In the genomic region with DNA sequence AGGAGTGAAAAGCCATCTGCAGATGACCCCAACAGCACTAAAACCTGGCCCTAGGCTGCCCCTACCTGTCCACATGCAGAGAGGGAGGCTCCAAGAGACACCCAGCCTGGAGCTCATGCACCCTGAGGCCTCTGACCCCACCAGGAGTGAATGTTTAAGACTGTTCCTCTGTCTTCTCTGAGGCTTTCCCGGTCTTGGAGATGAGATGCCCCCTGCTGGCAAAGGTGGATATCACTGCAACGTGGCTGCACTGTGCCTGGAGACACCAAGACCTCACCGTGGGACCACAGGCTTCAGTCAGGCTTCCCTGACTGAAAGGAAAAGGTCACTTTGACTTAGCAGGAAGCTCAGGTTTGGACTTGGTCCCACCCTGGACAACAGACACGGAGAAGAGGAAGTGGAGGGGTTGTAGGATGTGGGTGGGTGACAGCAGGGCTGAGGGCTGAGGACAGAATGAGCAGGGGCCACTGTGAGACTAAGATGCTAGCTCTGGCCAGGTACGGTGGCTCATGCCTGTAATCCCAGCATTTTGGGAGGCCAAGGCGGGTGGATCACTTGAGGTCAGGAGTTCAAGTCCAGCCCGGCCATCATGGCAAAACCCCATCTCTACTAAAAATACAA, we compare ENCODE assay signal across 8 cellular contexts. TPM values are rescaled to one million over a fixed set of nuclear protein-coding genes. Genes with fewer than 3 reads are reported as not detected.
A peak's percentile ranks its signal among the peaks of the same experiment; 100 is the strongest.
DNase-seq lines count a peak whose midpoint lies in the region; ATAC-seq and TF ChIP-seq lines count a peak whose summit lies in the region.
"Not testable (repeated sequence)": the region's sequence is repeated elsewhere in the genome, so short reads cannot be mapped to it uniquely, and the experiment has no call there.

No MANE protein-coding gene starts in this region.

- not testable (repeated sequence) for H3K9me3 Mint-ChIP-seq in activated T-cell treated with anti-CD3 and anti-CD28 coated beads, Interleukin-2, amount 50 U/mL, for 72 hours; naive thymus-derived CD4-positive, alpha-beta T cell

- POLR2A ChIA-PET in naive thymus-derived CD4-positive, alpha-beta T cell (lab: Charles Lee): not testable (repeated sequence)

- peak overlapping the region; percentile 63 to 71 for H3K4me3 Mint-ChIP-seq in activated T-cell treated with anti-CD3 and anti-CD28 coated beads, Interleukin-2, amount 50 U/mL, for 72 hours
- H3K4me3 Mint-ChIP-seq in naive thymus-derived CD4-positive, alpha-beta T cell: peak overlapping the region in 1 of 10 donors; percentile 70

- peaks cover 42% of the 10 kb centered on the region for H3K4me1 Mint-ChIP-seq in activated T-cell treated with anti-CD3 and anti-CD28 coated beads, Interleukin-2, amount 50 U/mL, for 72 hours (ENCODE audit: low read depth)
- peaks cover 16 to 23% (median 19%) of the 10 kb centered on the region in 7 donors for H3K4me1 Mint-ChIP-seq in naive thymus-derived CD4-positive, alpha-beta T cell

- not testable (repeated sequence) for H3K4me3 ChIP-seq in esophagus muscularis mucosa; naive thymus-derived CD4-positive, alpha-beta T cell (ENCODE audit: low read length)

- not testable (repeated sequence) for TF ChIP-seq POLR2A in esophagus muscularis mucosa (IDR thresholded peaks at IDR 0.05; ENCODE audit: low read depth)

- peak; percentile 39 to 61 (median 50) for TF ChIP-seq CTCF in esophagus muscularis mucosa (IDR thresholded peaks at IDR 0.05)

- not testable (repeated sequence) for H3K36me3 Mint-ChIP-seq in activated T-cell treated with anti-CD3 and anti-CD28 coated beads, Interleukin-2, amount 50 U/mL, for 72 hours (ENCODE audit: insufficient read depth in 2 of 2); naive thymus-derived CD4-positive, alpha-beta T cell

- CTCF ChIA-PET in naive thymus-derived CD4-positive, alpha-beta T cell (lab: Charles Lee): interaction anchor here (0.9 kb wide), 1 partner anchor 416 kb away, joined by 4 read pairs; no protein-coding TSS in a partner anchor

- intact Hi-C loops in esophagus muscularis mucosa (cut with DNase I); naive thymus-derived CD4-positive, alpha-beta T cell (cut with micrococcal nuclease): not testable (repeated sequence)

- H3K36me3 ChIP-seq in esophagus muscularis mucosa; naive thymus-derived CD4-positive, alpha-beta T cell (ENCODE audit: control insufficient read depth in 2 of 3, insufficient read depth in 3 of 3, low read length in 3 of 3): not testable (repeated sequence)

- not testable (repeated sequence) for H3K9me3 ChIP-seq in esophagus muscularis mucosa; naive thymus-derived CD4-positive, alpha-beta T cell (ENCODE audit: control insufficient read depth in 2 of 3, low read length in 3 of 3)

- WGBS in esophagus muscularis mucosa: 32% methylated on average over 5 of the region's 7 CpGs

- peak; percentile 84 for ATAC-seq in GM21529 (IDR thresholded peaks at IDR 0.05; ENCODE audit: unreplicated experiment)
- peak; percentile 66 to 72 for ATAC-seq in activated T-cell treated with anti-CD3 and anti-CD28 coated beads, Interleukin-2, amount 50 U/mL, for 72 hours (replicated peaks in 1 of 2)
- ATAC-seq in naive thymus-derived CD4-positive, alpha-beta T cell: peak; percentile 79

- H3K27ac ChIP-seq in esophagus muscularis mucosa (replicated peaks in 1 of 4): peak overlapping the region in 3 of 4 donors; percentile 18 to 34 (median 19)
- not testable (repeated sequence) for H3K27ac ChIP-seq in naive thymus-derived CD4-positive, alpha-beta T cell (ENCODE audit: low read depth, low read length)

- DNase-seq in Daoy (ENCODE audit: low read depth): peak; percentile 58
- DNase-seq in SHP77 treated with DMSO at 0.1 percent for 48 hours (lab: John Stamatoyannopoulos, UW): peak; percentile 44
- DNase-seq in activated T-cell treated with anti-CD3 and anti-CD28 coated beads, Interleukin-2, amount 50 U/mL, for 72 hours: peak; percentile 63 to 65
- DNase-seq in esophagus muscularis mucosa (ENCODE audit: extremely low spot score): not testable (repeated sequence)
- DNase-seq in naive thymus-derived CD4-positive, alpha-beta T cell: peak; percentile 10 to 56 (median 47)
- DNase-seq in stimulated activated naive CD4-positive, alpha-beta T cell (lab: John Stamatoyannopoulos, UW): peak in 5 of 6 experiments; percentile 20 to 44 (median 32)

- H3K27me3 Mint-ChIP-seq in activated T-cell treated with anti-CD3 and anti-CD28 coated beads, Interleukin-2, amount 50 U/mL, for 72 hours (ENCODE audit: low read depth): peaks cover 34% of the 10 kb centered on the region
- H3K27me3 Mint-ChIP-seq in naive thymus-derived CD4-positive, alpha-beta T cell: not testable (repeated sequence)

- TF ChIP-seq RAD21 in Ishikawa (IDR thresholded peaks at IDR 0.05; ENCODE audit: low read depth): peak; percentile 55

- peak overlapping the region; percentile 78 for H3K27ac Mint-ChIP-seq in activated T-cell treated with anti-CD3 and anti-CD28 coated beads, Interleukin-2, amount 50 U/mL, for 72 hours
- H3K27ac Mint-ChIP-seq in naive thymus-derived CD4-positive, alpha-beta T cell: peak overlapping the region in 8 of 9 donors; percentile 46 to 93 (median 80)

- H3K27me3 ChIP-seq in esophagus muscularis mucosa; naive thymus-derived CD4-positive, alpha-beta T cell (ENCODE audit: control insufficient read depth in 2 of 2, insufficient read depth in 2 of 2, low read length in 2 of 2): not testable (repeated sequence)

- TF ChIP-seq EP300 in Ishikawa (IDR thresholded peaks at IDR 0.05; ENCODE audit: borderline replicate concordance); esophagus muscularis mucosa (IDR thresholded peaks at IDR 0.05): not testable (repeated sequence)

- H3K4me1 ChIP-seq in esophagus muscularis mucosa: peaks cover 20 to 29% (median 27%) of the 10 kb centered on the region in 4 donors
- H3K4me1 ChIP-seq in naive thymus-derived CD4-positive, alpha-beta T cell (ENCODE audit: control insufficient read depth in 2 of 2, insufficient read depth in 2 of 2, low read length in 2 of 2): not testable (repeated sequence)

RNA-seq across cellular contexts. Expression of a gene that starts 31.8 kb away (rescaled TPM):
- total RNA-seq in Daoy (2014; rRNA removed; shearing (Covaris generic)): 6.6 and 21.7 TPM in 2 replicates
- 10 to 100 TPM; 23.2 to 23.8 TPM for total RNA-seq in activated T-cell treated with anti-CD3 and anti-CD28 coated beads, Interleukin-2, amount 50 U/mL, for 72 hours
- total RNA-seq in esophagus muscularis mucosa: 10 to 100 TPM in 1 of 4 donors, 1 to 10 TPM in 3; 8.0 to 14.5 (median 8.8) TPM
- 10 to 100 TPM; 17.6 to 32.3 (median 25.3) TPM for total RNA-seq in naive thymus-derived CD4-positive, alpha-beta T cell
- 1 to 10 TPM; 3.7 to 7.7 TPM for polyA plus RNA-seq in naive thymus-derived CD4-positive, alpha-beta T cell

RNA-seq across cellular contexts. Expression of a gene that starts 58.5 kb away (rescaled TPM):
- total RNA-seq in Daoy (2014; rRNA removed; shearing (Covaris generic)): 0.24 and 1.2 TPM in 2 replicates
- under 1 TPM; 0.31 to 0.81 TPM for total RNA-seq in activated T-cell treated with anti-CD3 and anti-CD28 coated beads, Interleukin-2, amount 50 U/mL, for 72 hours
- total RNA-seq in esophagus muscularis mucosa: 1 to 10 TPM in 1 of 4 donors, under 1 TPM in 3; 0.83 to 2.8 (median 0.90) TPM
- total RNA-seq in naive thymus-derived CD4-positive, alpha-beta T cell: under 1 TPM in 2 of 5 experiments, not detected in 3; 0.13 to 0.47 TPM
- polyA plus RNA-seq in naive thymus-derived CD4-positive, alpha-beta T cell: not detected
